Comparison of ENCODE assay signal across 8 cellular contexts in genomic region chr20:31684153-31685003, GRCh38. TPM values are rescaled to one million over a fixed set of nuclear protein-coding genes. Genes with fewer than 3 reads are reported as not detected.
DNase-seq lines count a peak whose midpoint lies in the region; ATAC-seq and TF ChIP-seq lines count a peak whose summit lies in the region.

No MANE protein-coding gene starts in this region.

- 0 out of 2 replicates have a peak, but pooled peaks cover 10% of the 10 kb centered on the region for H3F3A ChIP-seq in Loucy (ENCODE audit: low read depth)

- peaks cover 81% of the 10 kb centered on the region for H3K4me1 ChIP-seq in Loucy (ENCODE audit: insufficient read depth, low read length, poor library complexity, severe bottlenecking)
- H3K4me1 ChIP-seq in stomach = peaks cover 32 to 91% (median 63%) of the 10 kb centered on the region in 4 donors
- peaks cover 10% of the 10 kb centered on the region for H3K4me1 ChIP-seq in foreskin keratinocyte

- H3K9me3 ChIP-seq in Loucy (ENCODE audit: insufficient read depth, low read depth, low read length) (no peaks in the 10 kb centered on the region), stomach (no peaks in the 10 kb centered on the region)

- TF ChIP-seq CTCF in Loucy (conservative IDR thresholded peaks at IDR 0.05; ENCODE audit: low read length) (no peak), stomach (IDR thresholded peaks at IDR 0.05) (no peak), foreskin keratinocyte (conservative IDR thresholded peaks at IDR 0.05) (no peak)

- no peaks in the 10 kb centered on the region for H3K27me3 ChIP-seq in Loucy (ENCODE audit: insufficient read depth, low read length, poor library complexity, severe bottlenecking)
- no peaks in the 10 kb centered on the region for H3K27me3 ChIP-seq in stomach
- no peaks in the 10 kb centered on the region for H3K27me3 ChIP-seq in foreskin keratinocyte

- H3K4me1 Mint-ChIP-seq in activated T-cell treated with anti-CD3 and anti-CD28 coated beads, Interleukin-2, amount 50 U/mL, for 24 hours (ENCODE audit: low read depth) = peaks cover 79% of the 10 kb centered on the region

- TF ChIP-seq EP300 in stomach (IDR thresholded peaks at IDR 0.05) = no peak

- DNase-seq in activated T-cell treated with anti-CD3 and anti-CD28 coated beads, Interleukin-2, amount 50 U/mL, for 24 hours = no peak
- no peak for DNase-seq in activated T-cell treated with anti-CD3 and anti-CD28 coated beads for 4 hours
- DNase-seq in cerebellar cortex (ENCODE audit: low spot score) = peak; percentile 81
- no peak for DNase-seq in stomach
- DNase-seq in foreskin keratinocyte = no peak
- no peak for DNase-seq in stimulated activated CD8-positive, alpha-beta memory T cell treated with anti-CD3 and anti-CD28 coated beads, Interleukin-4, amount 100 ng/mL, for 48 hours
- no peak for DNase-seq in pons (ENCODE audit: low spot score)

- no peaks in the 10 kb centered on the region for H3K9me2 ChIP-seq in Loucy (replicated peaks; ENCODE audit: low read depth, low read length)

- peaks cover 89% of the 10 kb centered on the region for H3K79me2 ChIP-seq in Loucy (ENCODE audit: insufficient read depth, low read length)

- H3K27ac ChIP-seq in stomach (peak overlapping the region in 4 of 5 donors; percentile 23 to 61 (median 41)), foreskin keratinocyte (no peak overlapping the region)

- no peak overlapping the region for H3K4me3 Mint-ChIP-seq in activated T-cell treated with anti-CD3 and anti-CD28 coated beads, Interleukin-2, amount 50 U/mL, for 24 hours

- H3K36me3 Mint-ChIP-seq in activated T-cell treated with anti-CD3 and anti-CD28 coated beads, Interleukin-2, amount 50 U/mL, for 24 hours (ENCODE audit: low read depth) = peaks cover 98% of the 10 kb centered on the region

- H3K27me3 Mint-ChIP-seq in activated T-cell treated with anti-CD3 and anti-CD28 coated beads, Interleukin-2, amount 50 U/mL, for 24 hours = no peaks in the 10 kb centered on the region

- H2AFZ ChIP-seq in Loucy (ENCODE audit: low read length) = no peak overlapping the region

- peak overlapping the region; percentile 70 for H3K9ac ChIP-seq in Loucy (ENCODE audit: low read depth, low read length, poor library complexity, severe bottlenecking)

- H3K27ac Mint-ChIP-seq in activated T-cell treated with anti-CD3 and anti-CD28 coated beads, Interleukin-2, amount 50 U/mL, for 24 hours = peak overlapping the region; percentile 88

- peak overlapping the region; percentile 70 for H3K4me2 ChIP-seq in Loucy (ENCODE audit: low read depth, low read length, poor library complexity, severe bottlenecking)

- intact Hi-C loops in stomach (cut with DNase I; ENCODE audit: low total_unique reads) = no loop called here

- H3K36me3 ChIP-seq in Loucy (ENCODE audit: insufficient read depth, low read length) (peaks cover 31% of the 10 kb centered on the region; the same call in 1 of the 2 replicates), stomach (peaks cover 0 to 59% (median 39%) of the 10 kb centered on the region in 4 donors)

- WGBS in stomach, 5 donors = 69 to 74% (median 74%) methylated on average over 11 of the region's 11 CpGs

- TF ChIP-seq POLR2A in stomach (IDR thresholded peaks at IDR 0.05) = no peak

- no peak for ATAC-seq in foreskin keratinocyte

- H4K20me1 ChIP-seq in Loucy (ENCODE audit: insufficient read depth, low read length, poor library complexity, severe bottlenecking) = no peaks in the 10 kb centered on the region

- H3K4me3 ChIP-seq in Loucy (ENCODE audit: low read length, poor library complexity, severe bottlenecking) (peak overlapping the region; percentile 51), stomach (no peak overlapping the region)

- H3K9me3 Mint-ChIP-seq in activated T-cell treated with anti-CD3 and anti-CD28 coated beads, Interleukin-2, amount 50 U/mL, for 24 hours = no peaks in the 10 kb centered on the region

RNA-seq across cellular contexts. Expression of gene BCL2L1, which starts 38.3 kb away (rescaled TPM):
- total RNA-seq in stomach (100 to 1,000 TPM in 2 of 5 donors, 10 to 100 TPM in 3; 61.7 to 210 (median 68.7) TPM), foreskin keratinocyte (114 and 136 TPM in 2 replicates)
- polyA plus RNA-seq in stomach (10 to 100 TPM; 47.1 to 88.2 (median 73.0) TPM), foreskin keratinocyte (106 and 115 TPM in 2 replicates)

RNA-seq across cellular contexts. Expression of gene COX4I2, which starts 46.7 kb away (rescaled TPM):
- total RNA-seq in stomach = 1 to 10 TPM in 2 of 5 donors, not detected in 3; 1.8 to 4.2 TPM
- polyA plus RNA-seq in stomach = 1 to 10 TPM; 1.8 to 6.7 (median 4.8) TPM
- total RNA-seq in foreskin keratinocyte = not detected in 2 replicates
- polyA plus RNA-seq in foreskin keratinocyte = not detected in 2 replicates

RNA-seq across cellular contexts. Expression of gene TPX2, which starts 54.7 kb away (rescaled TPM):
- 10 to 100 TPM in 1 of 5 donors, 1 to 10 TPM in 4; 5.3 to 11.4 (median 7.6) TPM for total RNA-seq in stomach
- polyA plus RNA-seq in stomach = 1 to 10 TPM; 1.7 to 7.1 (median 3.3) TPM
- 106 and 126 TPM in 2 replicates for total RNA-seq in foreskin keratinocyte
- polyA plus RNA-seq in foreskin keratinocyte = 47.2 and 65.4 TPM in 2 replicates
